35 cellular contexts compared by ENCODE assay signal in the genomic region with DNA sequence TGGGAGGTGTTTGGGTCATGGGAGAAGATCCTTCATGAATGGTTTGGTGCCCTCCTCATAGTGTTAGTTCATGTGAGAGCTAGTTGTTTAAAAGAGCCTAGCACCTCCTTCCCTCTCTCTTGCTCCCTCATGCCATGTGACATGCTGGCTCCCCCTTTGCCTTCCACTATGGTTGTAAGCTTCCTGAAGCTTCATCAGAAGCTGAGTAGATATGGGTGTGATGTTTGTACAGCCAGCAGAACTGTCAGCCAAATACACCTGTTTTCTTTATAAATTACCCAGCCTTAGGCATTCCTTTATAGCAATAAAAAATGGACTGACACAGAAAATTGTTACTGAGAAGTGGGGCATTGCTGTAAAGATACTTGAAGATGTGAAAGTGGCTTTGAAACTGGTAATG.
"Had no signal": no experiment of that assay in that cellular context is flagged by ENCODE, and none has a peak within 500 bp of the region (broad histone marks: within the 10 kb centered on the region; RNA-seq: fewer than 3 reads in every experiment).

No MANE protein-coding gene starts in this region.

- H3K36me3 Mint-ChIP-seq: activated CD4-positive, alpha-beta memory T cell treated with anti-CD3 and anti-CD28 coated beads for 36 hours; activated CD8-positive, alpha-beta memory T cell treated with anti-CD3 and anti-CD28 coated beads, Interleukin-2, amount 10 ng/mL, durations not matched to agents 7 days and 5 days; activated naive CD4-positive, alpha-beta T cell treated with anti-CD3 and anti-CD28 coated beads, Interleukin-2, amount 50 U/mL, for 24 hours; activated naive CD8-positive, alpha-beta T cell treated with anti-CD3 and anti-CD28 coated beads for 36 hours had no signal

- H3K9me3 ChIP-seq: adrenal gland, body of pancreas had no signal

- H3K27me3 ChIP-seq: adrenal gland, body of pancreas had no signal

- H3K27me3 Mint-ChIP-seq: activated CD4-positive, alpha-beta memory T cell treated with anti-CD3 and anti-CD28 coated beads for 36 hours; activated CD4-positive, alpha-beta T cell treated with anti-CD3 and anti-CD28 coated beads for 36 hours; activated CD4-positive, alpha-beta T cell treated with anti-CD3 and anti-CD28 coated beads, Interleukin-2, amount 10 ng/mL, durations not matched to agents 24 days and 14 days; activated CD8-positive, alpha-beta memory T cell treated with anti-CD3 and anti-CD28 coated beads, Interleukin-2, amount 10 ng/mL, durations not matched to agents 7 days and 5 days; activated naive CD4-positive, alpha-beta T cell treated with anti-CD3 and anti-CD28 coated beads, Interleukin-2, amount 50 U/mL, for 24 hours; activated naive CD8-positive, alpha-beta T cell treated with anti-CD3 and anti-CD28 coated beads for 36 hours; activated naive CD8-positive, alpha-beta T cell treated with anti-CD3 and anti-CD28 coated beads, Interleukin-2, amount 50 U/mL, for 24 hours; T-helper 17 cell had no signal

- DNase-seq: activated CD4-positive, alpha-beta memory T cell treated with anti-CD3 and anti-CD28 coated beads for 36 hours; activated CD4-positive, alpha-beta T cell treated with anti-CD3 and anti-CD28 coated beads for 36 hours; activated CD4-positive, alpha-beta T cell treated with anti-CD3 and anti-CD28 coated beads, Interleukin-2, amount 10 ng/mL, durations not matched to agents 24 days and 14 days; activated CD4-positive, CD25-positive, alpha-beta regulatory T cell; activated CD4-positive, CD25-positive, alpha-beta regulatory T cell treated with anti-CD3 and anti-CD28 coated beads, Interleukin-2, amount 50 U/mL, for 72 hours; activated CD8-positive, alpha-beta memory T cell treated with anti-CD3 and anti-CD28 coated beads, Interleukin-2, amount 10 ng/mL, durations not matched to agents 7 days and 5 days; activated CD8-positive, alpha-beta memory T cell treated with anti-CD3 and anti-CD28 coated beads, Interleukin-2, amount 50 U/mL, for 4 hours; activated CD8-positive, alpha-beta T cell treated with anti-CD3 and anti-CD28 coated beads, Interleukin-2, amount 10 ng/mL, durations not matched to agents 7 days and 5 days; activated effector memory CD4-positive, alpha-beta T cell treated with anti-CD3 and anti-CD28 coated beads, Interleukin-2, amount 50 U/mL, for 16 hours; activated naive CD4-positive, alpha-beta T cell treated with anti-CD3 and anti-CD28 coated beads for 36 hours; activated naive CD8-positive, alpha-beta T cell treated with anti-CD3 and anti-CD28 coated beads for 36 hours; activated naive CD8-positive, alpha-beta T cell treated with anti-CD3 and anti-CD28 coated beads, Interleukin-2, amount 50 U/mL, for 24 hours; activated T-cell treated with anti-CD3 and anti-CD28 coated beads, Interleukin-2, amount 50 U/mL, for 1 hour; activated T-cell treated with anti-CD3 and anti-CD28 coated beads, Interleukin-2, amount 50 U/mL, for 48 hours; adrenal gland; amygdala; aorta; body of pancreas; caudate nucleus; cortex of kidney; effector CD8-positive, alpha-beta T cell; foreskin fibroblast; head of caudate nucleus; T-helper 1 cell; T-helper 17 cell; T1000 had no signal

- H3K27ac Mint-ChIP-seq: activated CD4-positive, alpha-beta memory T cell treated with anti-CD3 and anti-CD28 coated beads for 36 hours; activated CD4-positive, alpha-beta T cell treated with anti-CD3 and anti-CD28 coated beads for 36 hours; activated CD4-positive, alpha-beta T cell treated with anti-CD3 and anti-CD28 coated beads, Interleukin-2, amount 10 ng/mL, durations not matched to agents 24 days and 14 days; activated CD8-positive, alpha-beta memory T cell treated with anti-CD3 and anti-CD28 coated beads, Interleukin-2, amount 10 ng/mL, durations not matched to agents 7 days and 5 days; activated CD8-positive, alpha-beta T cell treated with anti-CD3 and anti-CD28 coated beads, Interleukin-2, amount 10 ng/mL, durations not matched to agents 7 days and 5 days; activated naive CD4-positive, alpha-beta T cell treated with anti-CD3 and anti-CD28 coated beads for 36 hours; activated naive CD4-positive, alpha-beta T cell treated with anti-CD3 and anti-CD28 coated beads, Interleukin-2, amount 50 U/mL, for 24 hours; activated naive CD8-positive, alpha-beta T cell treated with anti-CD3 and anti-CD28 coated beads for 36 hours; activated naive CD8-positive, alpha-beta T cell treated with anti-CD3 and anti-CD28 coated beads, Interleukin-2, amount 50 U/mL, for 24 hours; activated T-helper 1 cell treated with anti-CD3 and anti-CD28 coated beads, Interleukin-12 subunit alpha, Interleukin-12 subunit beta, Interleukin-2, Interleukin-4 antibody, amounts not matched to agents 30 ng/mL and 10 ng/mL and 1 ng/mL, durations not matched to agents 14 hours and 24 hours and 36 hours; activated T-helper 2 cell treated with anti-CD3 and anti-CD28 coated beads, Interferon-gamma antibody, Interleukin-2, Interleukin-4, amounts not matched to agents 10 μg/mL and 5 μg/mL and 100 μg/mL, durations not matched to agents 14 hours and 24 hours and 36 hours; T-helper 17 cell; T-helper 2 cell treated with Interferon-gamma antibody and Interleukin-4, amounts not matched to agents 5 μg/mL and 100 μg/mL, for 36 hours had no signal

- H3K36me3 ChIP-seq: adrenal gland had no signal

- ATAC-seq: activated CD4-positive, alpha-beta T cell treated with anti-CD3 and anti-CD28 coated beads for 36 hours; activated CD8-positive, alpha-beta memory T cell treated with anti-CD3 and anti-CD28 coated beads, Interleukin-2, amount 10 ng/mL, durations not matched to agents 7 days and 5 days; activated CD8-positive, alpha-beta T cell treated with anti-CD3 and anti-CD28 coated beads, Interleukin-2, amount 10 ng/mL, durations not matched to agents 7 days and 5 days; activated naive CD8-positive, alpha-beta T cell treated with anti-CD3 and anti-CD28 coated beads, Interleukin-2, amount 50 U/mL, for 24 hours; body of pancreas; esophagus mucosa; T-helper 17 cell had no signal

- H3K4me1 ChIP-seq: adrenal gland, body of pancreas had no signal

- FAIRE-seq: colon, endometrium, endothelial cell of umbilical vein, frontal cortex had no signal

- H3K27ac ChIP-seq: adrenal gland, body of pancreas had no signal

- H3K4me1 Mint-ChIP-seq: activated CD4-positive, alpha-beta T cell treated with anti-CD3 and anti-CD28 coated beads for 36 hours; activated CD4-positive, alpha-beta T cell treated with anti-CD3 and anti-CD28 coated beads, Interleukin-2, amount 10 ng/mL, durations not matched to agents 24 days and 14 days; activated CD8-positive, alpha-beta memory T cell treated with anti-CD3 and anti-CD28 coated beads, Interleukin-2, amount 10 ng/mL, durations not matched to agents 7 days and 5 days; activated naive CD4-positive, alpha-beta T cell treated with anti-CD3 and anti-CD28 coated beads, Interleukin-2, amount 50 U/mL, for 24 hours; activated naive CD8-positive, alpha-beta T cell treated with anti-CD3 and anti-CD28 coated beads for 36 hours; activated naive CD8-positive, alpha-beta T cell treated with anti-CD3 and anti-CD28 coated beads, Interleukin-2, amount 50 U/mL, for 24 hours; T-helper 17 cell had no signal

- H3K4me3 ChIP-seq: adrenal gland, body of pancreas had no signal

- H3K4me3 Mint-ChIP-seq: activated CD4-positive, alpha-beta memory T cell treated with anti-CD3 and anti-CD28 coated beads for 36 hours; activated CD4-positive, alpha-beta T cell treated with anti-CD3 and anti-CD28 coated beads for 36 hours; activated CD4-positive, alpha-beta T cell treated with anti-CD3 and anti-CD28 coated beads, Interleukin-2, amount 10 ng/mL, durations not matched to agents 24 days and 14 days; activated CD8-positive, alpha-beta memory T cell treated with anti-CD3 and anti-CD28 coated beads, Interleukin-2, amount 10 ng/mL, durations not matched to agents 7 days and 5 days; activated CD8-positive, alpha-beta T cell treated with anti-CD3 and anti-CD28 coated beads, Interleukin-2, amount 10 ng/mL, durations not matched to agents 7 days and 5 days; activated naive CD4-positive, alpha-beta T cell treated with anti-CD3 and anti-CD28 coated beads for 36 hours; activated naive CD4-positive, alpha-beta T cell treated with anti-CD3 and anti-CD28 coated beads, Interleukin-2, amount 50 U/mL, for 24 hours; activated naive CD8-positive, alpha-beta T cell treated with anti-CD3 and anti-CD28 coated beads for 36 hours; activated naive CD8-positive, alpha-beta T cell treated with anti-CD3 and anti-CD28 coated beads, Interleukin-2, amount 50 U/mL, for 24 hours; activated T-helper 1 cell treated with anti-CD3 and anti-CD28 coated beads, Interleukin-12 subunit alpha, Interleukin-12 subunit beta, Interleukin-2, Interleukin-4 antibody, amounts not matched to agents 30 ng/mL and 10 ng/mL and 1 ng/mL, durations not matched to agents 14 hours and 24 hours and 36 hours; T-helper 17 cell; T-helper 2 cell treated with Interferon-gamma antibody and Interleukin-4, amounts not matched to agents 5 μg/mL and 100 μg/mL, for 36 hours had no signal
